ENCODE assay signal across 8 cellular contexts in the genomic region with DNA sequence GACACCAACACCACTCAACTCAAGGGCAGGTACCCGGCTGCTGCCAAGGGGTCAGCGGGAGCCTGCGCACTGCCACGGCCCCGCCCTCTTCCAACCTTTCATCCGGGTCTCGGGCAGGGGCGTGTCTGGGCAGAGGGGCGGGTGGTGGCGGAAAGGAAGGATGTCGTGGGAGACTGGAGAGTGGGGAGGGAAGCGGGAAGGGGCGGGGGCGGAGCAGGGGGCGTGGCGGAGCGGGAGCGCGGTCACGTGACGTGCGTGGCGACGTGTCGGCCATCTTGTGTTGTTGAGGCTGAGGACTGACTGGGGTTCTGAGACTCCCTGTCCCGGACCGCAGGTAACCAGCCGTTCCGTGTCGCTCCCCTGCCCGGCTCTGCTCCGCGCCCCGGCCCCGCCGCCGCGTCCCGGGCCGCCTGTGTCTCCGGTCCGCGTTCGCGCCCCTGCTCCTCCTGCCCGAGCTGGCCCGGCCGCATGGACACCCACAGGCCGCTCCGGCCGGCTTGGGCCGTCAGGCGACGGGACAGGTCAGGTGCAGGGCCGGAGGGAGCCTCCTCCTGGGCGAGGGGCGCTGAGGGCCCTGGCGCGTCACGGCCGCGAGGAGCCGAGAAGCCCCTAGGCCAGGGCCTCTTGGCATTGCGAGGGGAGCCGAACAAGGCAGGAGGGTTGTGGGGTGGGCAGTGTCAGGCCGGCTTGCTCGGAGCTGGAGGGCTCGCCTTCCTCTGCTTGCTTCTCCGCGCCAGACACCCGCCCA. TPM values are rescaled to one million over a fixed set of nuclear protein-coding genes. Genes with fewer than 3 reads are reported as not detected.
DNase-seq lines count a peak whose midpoint lies in the region; ATAC-seq, FAIRE-seq and TF ChIP-seq lines count a peak whose summit lies in the region.

A gene with protein sequence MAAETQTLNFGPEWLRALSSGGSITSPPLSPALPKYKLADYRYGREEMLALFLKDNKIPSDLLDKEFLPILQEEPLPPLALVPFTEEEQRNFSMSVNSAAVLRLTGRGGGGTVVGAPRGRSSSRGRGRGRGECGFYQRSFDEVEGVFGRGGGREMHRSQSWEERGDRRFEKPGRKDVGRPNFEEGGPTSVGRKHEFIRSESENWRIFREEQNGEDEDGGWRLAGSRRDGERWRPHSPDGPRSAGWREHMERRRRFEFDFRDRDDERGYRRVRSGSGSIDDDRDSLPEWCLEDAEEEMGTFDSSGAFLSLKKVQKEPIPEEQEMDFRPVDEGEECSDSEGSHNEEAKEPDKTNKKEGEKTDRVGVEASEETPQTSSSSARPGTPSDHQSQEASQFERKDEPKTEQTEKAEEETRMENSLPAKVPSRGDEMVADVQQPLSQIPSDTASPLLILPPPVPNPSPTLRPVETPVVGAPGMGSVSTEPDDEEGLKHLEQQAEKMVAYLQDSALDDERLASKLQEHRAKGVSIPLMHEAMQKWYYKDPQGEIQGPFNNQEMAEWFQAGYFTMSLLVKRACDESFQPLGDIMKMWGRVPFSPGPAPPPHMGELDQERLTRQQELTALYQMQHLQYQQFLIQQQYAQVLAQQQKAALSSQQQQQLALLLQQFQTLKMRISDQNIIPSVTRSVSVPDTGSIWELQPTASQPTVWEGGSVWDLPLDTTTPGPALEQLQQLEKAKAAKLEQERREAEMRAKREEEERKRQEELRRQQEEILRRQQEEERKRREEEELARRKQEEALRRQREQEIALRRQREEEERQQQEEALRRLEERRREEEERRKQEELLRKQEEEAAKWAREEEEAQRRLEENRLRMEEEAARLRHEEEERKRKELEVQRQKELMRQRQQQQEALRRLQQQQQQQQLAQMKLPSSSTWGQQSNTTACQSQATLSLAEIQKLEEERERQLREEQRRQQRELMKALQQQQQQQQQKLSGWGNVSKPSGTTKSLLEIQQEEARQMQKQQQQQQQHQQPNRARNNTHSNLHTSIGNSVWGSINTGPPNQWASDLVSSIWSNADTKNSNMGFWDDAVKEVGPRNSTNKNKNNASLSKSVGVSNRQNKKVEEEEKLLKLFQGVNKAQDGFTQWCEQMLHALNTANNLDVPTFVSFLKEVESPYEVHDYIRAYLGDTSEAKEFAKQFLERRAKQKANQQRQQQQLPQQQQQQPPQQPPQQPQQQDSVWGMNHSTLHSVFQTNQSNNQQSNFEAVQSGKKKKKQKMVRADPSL (N-terminal part only) (plus strand): TSS at position 273 of the 748 bp plus-strand sequence. CDS start 37,867 bp downstream, outside the sequence.

- peaks cover 5% of the 10 kb centered on the region for H3K36me3 Mint-ChIP-seq in IgD-negative memory B cell

- no peaks in the 10 kb centered on the region for H3K36me3 ChIP-seq in endothelial cell of umbilical vein (ENCODE audit: control insufficient read depth in 2 of 2, extremely low read depth in 1 of 2, insufficient read depth in 2 of 2, low read length in 2 of 2)

- peak; percentile 89 for TF ChIP-seq POLR2A in endothelial cell of umbilical vein (IDR thresholded peaks at IDR 0.05; ENCODE audit: low read depth, low read length)

- intact Hi-C loops in endothelial cell of umbilical vein (cut with micrococcal nuclease): loop anchor here (1.0 kb wide), 1 partner anchor 554 kb away; a partner anchor contains a TSS

- H3K9me3 ChIP-seq in endothelial cell of umbilical vein (replicated peaks; ENCODE audit: control insufficient read depth, insufficient read depth, low read length): no peaks in the 10 kb centered on the region

- H3K4me2 ChIP-seq in endothelial cell of umbilical vein (ENCODE audit: insufficient read depth, low read length): peak within 1 kb of the TSS; percentile 72

- peaks cover 0 to 2% of the 10 kb centered on the region in 2 experiments for H3K27me3 ChIP-seq in endothelial cell of umbilical vein (ENCODE audit: control insufficient read depth in 2 of 2, insufficient read depth in 2 of 2, low read length in 2 of 2)

- H3K4me3 Mint-ChIP-seq in IgD-negative memory B cell: peak within 1 kb of the TSS; percentile 89 to 98 (median 94)

- peak; percentile 80 for FAIRE-seq in endothelial cell of umbilical vein (lab: Jason Lieb, UNC)

- H3K9me3 Mint-ChIP-seq in IgD-negative memory B cell: peaks cover 2 to 7% (median 3%) of the 10 kb centered on the region in 3 donors

- DNase-seq in DMS 273 treated with DMSO at 0.1 percent for 48 hours (lab: John Stamatoyannopoulos, UW) (peak; percentile 91), OCI-M1 (lab: John Stamatoyannopoulos, UW) (peak; percentile 97), activated T-cell treated with anti-CD3 and anti-CD28 coated beads for 1 hour (ENCODE audit: low read depth) (peak; percentile 89), endothelial cell of umbilical vein (ENCODE audit: low read depth, low spot score) (peak; percentile 98), midbrain (lab: John Stamatoyannopoulos, UW) (peak; percentile 97)
- peak; percentile 89 to 91 for DNase-seq in stimulated activated CD8-positive, alpha-beta memory T cell treated with anti-CD3 and anti-CD28 coated beads, Interleukin-15, amount 100 ng/mL, for 48 hours (ENCODE audit: low read depth in 2 of 2)

- H3K4me1 ChIP-seq in endothelial cell of umbilical vein (ENCODE audit: control insufficient read depth, extremely low read depth, insufficient read depth, low read length): peaks cover 19% of the 10 kb centered on the region

- H3K27ac ChIP-seq in endothelial cell of umbilical vein (ENCODE audit: insufficient read depth, low read depth, low read length): peak within 1 kb of the TSS; percentile 68

- H3K4me3 ChIP-seq in endothelial cell of umbilical vein (replicated peaks in 1 of 3; ENCODE audit: insufficient read depth in 1 of 3, low read depth in 1 of 3, low read length in 3 of 3): peak within 1 kb of the TSS; percentile 39 to 98 (median 80)

- peak within 1 kb of the TSS; percentile 63 to 88 (median 85) for H3K27ac Mint-ChIP-seq in IgD-negative memory B cell

- no peaks in the 10 kb centered on the region for H4K20me1 ChIP-seq in endothelial cell of umbilical vein (replicated peaks; ENCODE audit: control insufficient read depth, extremely low read depth, insufficient read depth, low read length)

- H2AFZ ChIP-seq in endothelial cell of umbilical vein (ENCODE audit: low read depth, low read length): peak within 1 kb of the TSS; percentile 86

- dilution Hi-C loops in endothelial cell of umbilical vein (cut with MboI; ENCODE audit: extremely low pct_ligation_motif_present, low sequenced_read_pairs): no loop called here

- no peaks in the 10 kb centered on the region for H3K27me3 Mint-ChIP-seq in IgD-negative memory B cell

- peaks cover 50% of the 10 kb centered on the region for H3K79me2 ChIP-seq in endothelial cell of umbilical vein (ENCODE audit: control insufficient read depth, insufficient read depth, low read length)

- no TSS peak for BruUV-seq in endothelial cell of umbilical vein (replicated peaks; lab: Mats Ljungman, UMichigan)

- POLR2A ChIA-PET in endothelial cell of umbilical vein (lab: Charles Lee): no interaction called here

- peaks cover 24 to 33% (median 26%) of the 10 kb centered on the region in 3 donors for H3K4me1 Mint-ChIP-seq in IgD-negative memory B cell

- peak; percentile 82 for ATAC-seq in GM21529 (IDR thresholded peaks at IDR 0.05; ENCODE audit: unreplicated experiment)

- TF ChIP-seq CTCF in endothelial cell of umbilical vein (IDR thresholded peaks at IDR 0.05; ENCODE audit: extremely low read depth in 1 of 2, insufficient read depth in 1 of 2, low read depth in 1 of 2, low read length in 2 of 2): no peak

- CTCF ChIA-PET in endothelial cell of umbilical vein (lab: Charles Lee): interaction anchor here (0.9 kb wide), 1 partner anchor 64 kb away, joined by 3 read pairs; a partner anchor contains a TSS

- no peaks in the 10 kb centered on the region for H3K9me1 ChIP-seq in endothelial cell of umbilical vein (replicated peaks; ENCODE audit: control insufficient read depth, extremely low read depth, insufficient read depth, low read length)

- H3K9ac ChIP-seq in endothelial cell of umbilical vein (replicated peaks; ENCODE audit: extremely low read depth, insufficient read depth, low read length): peak within 1 kb of the TSS; percentile 92

TF ChIP-seq in endothelial cell of umbilical vein, 7 proteins besides CTCF, POLR2A, EP300 and RAD21:
- no peak for TF ChIP-seq JUN (IDR thresholded peaks at IDR 0.05; ENCODE audit: borderline replicate concordance, insufficient read depth, insufficient read length, low read depth)
- peak; percentile 63 for TF ChIP-seq MYC (IDR thresholded peaks at IDR 0.05; ENCODE audit: low read depth, low read length)
- peak; percentile 9 for TF ChIP-seq FOS (IDR thresholded peaks at IDR 0.05; ENCODE audit: borderline replicate concordance, insufficient read depth, low read length)
- TF ChIP-seq, protein P1, sequence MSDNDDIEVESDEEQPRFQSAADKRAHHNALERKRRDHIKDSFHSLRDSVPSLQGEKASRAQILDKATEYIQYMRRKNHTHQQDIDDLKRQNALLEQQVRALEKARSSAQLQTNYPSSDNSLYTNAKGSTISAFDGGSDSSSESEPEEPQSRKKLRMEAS (IDR thresholded peaks at IDR 0.05; ENCODE audit: insufficient read depth, insufficient read length): peak; percentile 83
- no peak for TF ChIP-seq GATA2 (IDR thresholded peaks at IDR 0.05; ENCODE audit: insufficient read depth, insufficient read length, low read depth, low read length)
- TF ChIP-seq POLR2AphosphoS5 (IDR thresholded peaks at IDR 0.05; ENCODE audit: insufficient read depth, low read depth, low read length): peak; percentile 82
- no peak for TF ChIP-seq EZH2 (IDR thresholded peaks at IDR 0.05; ENCODE audit: borderline replicate concordance, low read depth, low read length, severe bottlenecking)
TF ChIP-seq in endothelial cell of umbilical vein: peak in this region for 4.

RNA-seq across cellular contexts. Expression of the gene that starts here (rescaled TPM):
- polyA plus RNA-seq in IgD-negative memory B cell (24.3 TPM), endothelial cell of umbilical vein (22.5 and 22.9 TPM in 2 replicates)
- total RNA-seq in endothelial cell of umbilical vein: 54.2 and 56.4 TPM in 2 replicates
- polyA plus RNA-seq in endothelial cell of umbilical vein (2011; cell fraction: cytosol; rRNA removed): 14.4 and 17.1 TPM in 2 replicates
- 40.4 and 52.3 TPM in 2 replicates for polyA plus RNA-seq in endothelial cell of umbilical vein (2011; cell fraction: nucleus; rRNA removed)
- 36.5 and 39.3 TPM in 2 replicates for polyA plus RNA-seq in endothelial cell of umbilical vein (2012)
- 102 and 105 TPM in 2 replicates for polyA minus RNA-seq in endothelial cell of umbilical vein
- 19.7 TPM for polyA minus RNA-seq in endothelial cell of umbilical vein (2011; cell fraction: cytosol; rRNA and poly(A)+ RNA removed)
- polyA minus RNA-seq in endothelial cell of umbilical vein (2011; cell fraction: nucleus; rRNA and poly(A)+ RNA removed): 111 and 156 TPM in 2 replicates

Comparison
In these comparisons a context has a peak if more than half of its experiments do, and no peak if none do; other contexts are left out.
1. Peak in every context shown above with its lines: DNase-seq, ATAC-seq, H3K4me3 ChIP-seq and H3K27ac ChIP-seq.